ENCODE assay signal across 17 cellular contexts in genomic region chr12:111102062-111102735, GRCh38.
DNase-seq lines count a peak whose midpoint lies in the region; ATAC-seq and TF ChIP-seq lines count a peak whose summit lies in the region.
"Had no signal": no experiment of that assay in that cellular context is flagged by ENCODE, and none has a peak within 500 bp of the region (broad histone marks: within the 10 kb centered on the region; RNA-seq: fewer than 3 reads in every experiment).

No MANE protein-coding gene starts in this region.

- H3K4me1 Mint-ChIP-seq in naive thymus-derived CD8-positive, alpha-beta T cell = peaks cover 8 to 23% (median 15%) of the 10 kb centered on the region in 4 donors
- peaks cover 9% of the 10 kb centered on the region for H3K4me1 Mint-ChIP-seq in CD4-positive, alpha-beta T cell (ENCODE audit: low read depth)

- H3K36me3 ChIP-seq in RWPE2 (ENCODE audit: low read depth) (no peaks in the 10 kb centered on the region), liver (ENCODE audit: control insufficient read depth in 4 of 4, insufficient read depth in 3 of 4, low read depth in 1 of 4, low read length in 3 of 4) (peaks cover 0 to 9% (median under 1%) of the 10 kb centered on the region in 4 donors)
- H3K36me3 ChIP-seq in effector memory CD4-positive, alpha-beta T cell (ENCODE audit: control insufficient read depth, insufficient read depth, low read length) = no peaks in the 10 kb centered on the region
- H3K36me3 ChIP-seq: neutrophil, stomach had no signal

- H3K9ac ChIP-seq in liver (ENCODE audit: low read depth in 1 of 2, low read length in 2 of 2) = no peak overlapping the region

- CTCF ChIA-PET in CD4-positive, alpha-beta T cell (lab: Charles Lee) = no interaction called here

- H3K27me3 ChIP-seq in RWPE2 (ENCODE audit: insufficient read depth, poor library complexity, severe bottlenecking) (no peaks in the 10 kb centered on the region), liver (ENCODE audit: control insufficient read depth in 4 of 4, insufficient read depth in 4 of 4, low read length in 3 of 4) (no peaks in the 10 kb centered on the region)
- H3K27me3 ChIP-seq in effector memory CD4-positive, alpha-beta T cell (replicated peaks; ENCODE audit: control insufficient read depth, insufficient read depth, low read length, poor library complexity, severe bottlenecking) = no peaks in the 10 kb centered on the region
- no peaks in the 10 kb centered on the region for H3K27me3 ChIP-seq in CD4-positive, alpha-beta T cell (ENCODE audit: control insufficient read depth, insufficient read depth, low read length)
- H3K27me3 ChIP-seq: neutrophil had no signal

- intact Hi-C loops in CD4-positive, alpha-beta T cell (cut with DNase I, micrococcal nuclease) = no loop called here

- peak overlapping the region; percentile 19 for H3K27ac ChIP-seq in RWPE2 (ENCODE audit: poor library complexity, severe bottlenecking)
- H3K27ac ChIP-seq in liver (ENCODE audit: low read depth in 1 of 2, low read length in 2 of 2) = peak overlapping the region; percentile 15 to 16
- no peak overlapping the region for H3K27ac ChIP-seq in effector memory CD4-positive, alpha-beta T cell (ENCODE audit: insufficient read depth, low read length, poor library complexity, severe bottlenecking)
- no peak overlapping the region for H3K27ac ChIP-seq in CD4-positive, alpha-beta T cell (ENCODE audit: low read depth, low read length)
- H3K27ac ChIP-seq: neutrophil, stomach had no signal

- DNase-seq in COR-L47 (lab: John Stamatoyannopoulos, UW) (peak; percentile 17), NCI-H1105 (lab: John Stamatoyannopoulos, UW) (peak; percentile 98), RWPE2 (ENCODE audit: low spot score) (peak; percentile 82), UCSD-AML1 (lab: John Stamatoyannopoulos, UW; ENCODE audit: unreplicated experiment) (no peak)
- DNase-seq in naive thymus-derived CD8-positive, alpha-beta T cell = no peak
- DNase-seq in effector memory CD4-positive, alpha-beta T cell = no peak
- DNase-seq in CD4-positive, alpha-beta T cell = no peak
- DNase-seq: effector memory CD8-positive, alpha-beta T cell; GDM1; kidney glomerular epithelial cell; NCI-H2227 treated with DMSO at 0.1 percent for 48 hours; right cardiac atrium; SIG-M5; stomach had no signal

- peak overlapping the region in 3 of 10 donors; percentile 18 to 79 (median 19) for H3K27ac Mint-ChIP-seq in naive thymus-derived CD8-positive, alpha-beta T cell
- H3K27ac Mint-ChIP-seq in CD4-positive, alpha-beta T cell = no peak overlapping the region
- H3K27ac Mint-ChIP-seq: effector memory CD8-positive, alpha-beta T cell; T-helper 1 cell treated with Interleukin-12 subunit alpha and Interleukin-12 subunit beta and Interleukin-4 antibody, amounts not matched to agents 30 μg/mL and 1 μg/mL, for 36 hours had no signal

- H3K9me3 ChIP-seq in RWPE2 (ENCODE audit: severe bottlenecking) (no peaks in the 10 kb centered on the region), liver (ENCODE audit: control insufficient read depth in 4 of 4, low read length in 3 of 4) (no peaks in the 10 kb centered on the region)
- H3K9me3 ChIP-seq in effector memory CD4-positive, alpha-beta T cell (ENCODE audit: control insufficient read depth, low read length) = no peaks in the 10 kb centered on the region
- no peaks in the 10 kb centered on the region for H3K9me3 ChIP-seq in CD4-positive, alpha-beta T cell (ENCODE audit: control insufficient read depth, low read length)
- H3K9me3 ChIP-seq: neutrophil, stomach had no signal

- POLR2A ChIA-PET in naive thymus-derived CD8-positive, alpha-beta T cell (lab: Charles Lee) = no interaction called here
- POLR2A ChIA-PET in CD4-positive, alpha-beta T cell (lab: Charles Lee) = no interaction called here

- peaks cover 13% of the 10 kb centered on the region for H3K4me1 ChIP-seq in RWPE2 (ENCODE audit: insufficient read depth, poor library complexity, severe bottlenecking)
- H3K4me1 ChIP-seq in liver (ENCODE audit: control insufficient read depth in 4 of 4, insufficient read depth in 4 of 4, low read length in 3 of 4) = peaks cover 6 to 48% (median 34%) of the 10 kb centered on the region in 4 donors
- H3K4me1 ChIP-seq in effector memory CD4-positive, alpha-beta T cell (ENCODE audit: control insufficient read depth, insufficient read depth, low read length, poor library complexity, severe bottlenecking) = no peaks in the 10 kb centered on the region
- H3K4me1 ChIP-seq: stomach had no signal

- WGBS in liver = 31% methylated on average over 13 of the region's 13 CpGs

- no peak overlapping the region for H3K4me3 Mint-ChIP-seq in naive thymus-derived CD8-positive, alpha-beta T cell
- no peak overlapping the region for H3K4me3 Mint-ChIP-seq in CD4-positive, alpha-beta T cell
- H3K4me3 Mint-ChIP-seq: effector memory CD8-positive, alpha-beta T cell; T-helper 1 cell treated with Interleukin-12 subunit alpha and Interleukin-12 subunit beta and Interleukin-4 antibody, amounts not matched to agents 30 μg/mL and 1 μg/mL, for 36 hours had no signal

- H3K4me3 ChIP-seq in RWPE2 (ENCODE audit: severe bottlenecking) (no peak overlapping the region), liver (ENCODE audit: low read depth in 1 of 3, low read length in 3 of 3) (no peak overlapping the region)
- no peak overlapping the region for H3K4me3 ChIP-seq in effector memory CD4-positive, alpha-beta T cell (ENCODE audit: insufficient read depth, low read depth, low read length, poor library complexity, severe bottlenecking)
- H3K4me3 ChIP-seq: stomach had no signal

- peaks cover 0 to 4% (median 0%) of the 10 kb centered on the region in 5 donors for H3K27me3 Mint-ChIP-seq in naive thymus-derived CD8-positive, alpha-beta T cell
- H3K27me3 Mint-ChIP-seq in CD4-positive, alpha-beta T cell = no peaks in the 10 kb centered on the region

- no peaks in the 10 kb centered on the region for H3K9me3 Mint-ChIP-seq in naive thymus-derived CD8-positive, alpha-beta T cell
- H3K9me3 Mint-ChIP-seq in CD4-positive, alpha-beta T cell = no peaks in the 10 kb centered on the region
- H3K9me3 Mint-ChIP-seq: effector memory CD8-positive, alpha-beta T cell; T-helper 1 cell treated with Interleukin-12 subunit alpha and Interleukin-12 subunit beta and Interleukin-4 antibody, amounts not matched to agents 30 μg/mL and 1 μg/mL, for 36 hours had no signal

- no peaks in the 10 kb centered on the region for H3K36me3 Mint-ChIP-seq in naive thymus-derived CD8-positive, alpha-beta T cell
- no peaks in the 10 kb centered on the region for H3K36me3 Mint-ChIP-seq in CD4-positive, alpha-beta T cell (ENCODE audit: low read depth)

- no peak for TF ChIP-seq RAD21 in liver (IDR thresholded peaks at IDR 0.05)

- no peak for TF ChIP-seq CTCF in RWPE2 (IDR thresholded peaks at IDR 0.05; ENCODE audit: poor library complexity, severe bottlenecking)
- no peak for TF ChIP-seq CTCF in liver (IDR thresholded peaks at IDR 0.05; ENCODE audit: low read depth, low read length, missing input control)
- no peak for TF ChIP-seq CTCF in CD4-positive, alpha-beta T cell (IDR thresholded peaks at IDR 0.05)

- peak; percentile 91 for ATAC-seq in RWPE2 (ENCODE audit: low read depth)
- ATAC-seq in naive thymus-derived CD8-positive, alpha-beta T cell = no peak
- no peak for ATAC-seq in CD4-positive, alpha-beta T cell (ENCODE audit: poor library complexity)
- ATAC-seq: effector memory CD8-positive, alpha-beta T cell; right cardiac atrium had no signal

TF ChIP-seq in liver, 16 proteins besides CTCF, POLR2A, EP300 and RAD21 (continues in another document):
- no peak for TF ChIP-seq EGR1 (IDR thresholded peaks at IDR 0.05; ENCODE audit: low read depth in 2 of 2)
- TF ChIP-seq FOXA2 (IDR thresholded peaks at IDR 0.05) = no peak
- no peak for TF ChIP-seq HNF4G (IDR thresholded peaks at IDR 0.05)
- TF ChIP-seq SP1 (IDR thresholded peaks at IDR 0.05) = no peak
- no peak for TF ChIP-seq JUND (IDR thresholded peaks at IDR 0.05)
- no peak for TF ChIP-seq YY1 (IDR thresholded peaks at IDR 0.05)
- TF ChIP-seq ZBTB33 (IDR thresholded peaks at IDR 0.05) = no peak
- no peak for TF ChIP-seq REST (IDR thresholded peaks at IDR 0.05)

Comparison
In these comparisons a context has a peak if more than half of its experiments do, and no peak if none do; other contexts are left out.
1. DNase-seq: peak in COR-L47 (single experiment), NCI-H1105 (single experiment) and RWPE2 (single experiment); none in naive thymus-derived CD8-positive, alpha-beta T cell (0 of 10), effector memory CD4-positive, alpha-beta T cell (0 of 3), UCSD-AML1 (single experiment) and CD4-positive, alpha-beta T cell (0 of 10).
2. H3K27ac ChIP-seq: peak in RWPE2 (single experiment) and liver (2 of 2); none in effector memory CD4-positive, alpha-beta T cell (single experiment) and CD4-positive, alpha-beta T cell (single experiment).